9 cellular contexts compared by ENCODE assay signal in genomic region chr15:92958105-92958504, GRCh38. TPM values are rescaled to one million over a fixed set of nuclear protein-coding genes. Genes with fewer than 3 reads are reported as not detected.
DNase-seq lines count a peak whose midpoint lies in the region; ATAC-seq and TF ChIP-seq lines count a peak whose summit lies in the region.
"Had no signal": no experiment of that assay in that cellular context is flagged by ENCODE, and none has a peak within 500 bp of the region (broad histone marks: within the 10 kb centered on the region; RNA-seq: fewer than 3 reads in every experiment).

No MANE protein-coding gene starts in this region.

- H3K9me3 Mint-ChIP-seq in mesothelial cell of epicardium: peaks cover 11% of the 10 kb centered on the region

- H3K4me3 ChIP-seq in HAP-1: no peak overlapping the region

- ATAC-seq in sciatic nerve (no peak), GM21447 (IDR thresholded peaks at IDR 0.05; ENCODE audit: unreplicated experiment) (no peak)

- peaks cover 77% of the 10 kb centered on the region for H3K36me3 ChIP-seq in HAP-1 (replicated peaks)

- H3K9me3 ChIP-seq in HAP-1: no peaks in the 10 kb centered on the region

- H3K27me3 ChIP-seq in HAP-1 (ENCODE audit: low read depth): no peaks in the 10 kb centered on the region

- no peak for TF ChIP-seq CTCF in mesothelial cell of epicardium (IDR thresholded peaks at IDR 0.05; ENCODE audit: unreplicated experiment)

- peak overlapping the region; percentile 69 for H3K27ac Mint-ChIP-seq in mesothelial cell of epicardium

- no peaks in the 10 kb centered on the region for H3K27me3 Mint-ChIP-seq in mesothelial cell of epicardium (ENCODE audit: low read depth)

- peak; percentile 19 to 58 for DNase-seq in activated CD8-positive, alpha-beta memory T cell treated with anti-CD3 and anti-CD28 coated beads for 4 hours (ENCODE audit: low read depth in 2 of 2)
- no peak for DNase-seq in activated CD8-positive, alpha-beta memory T cell treated with anti-CD3 and anti-CD28 coated beads, Interleukin-2, amount 50 U/mL, for 48 hours
- DNase-seq in activated T-helper 9 cell treated with anti-CD3 and anti-CD28 coated beads, Interleukin-2, amount 50 U/mL, for 16 hours (ENCODE audit: low read depth): peak; percentile 35
- no peak for DNase-seq in mesothelial cell of epicardium (ENCODE audit: low spot score in 2 of 2, unreplicated experiment in 2 of 2)
- peak; percentile 7 to 62 for DNase-seq in stimulated activated CD8-positive, alpha-beta memory T cell treated with anti-CD3 and anti-CD28 coated beads, Interleukin-7, amount 100 ng/mL, for 48 hours (ENCODE audit: extremely low read depth in 1 of 2, low read depth in 1 of 2)
- DNase-seq in HAP-1 (ENCODE audit: low spot score in 2 of 2): no peak
- no peak for DNase-seq in sciatic nerve (ENCODE audit: low spot score)
- DNase-seq: SW 1271 had no signal

- no peaks in the 10 kb centered on the region for H3K4me1 Mint-ChIP-seq in mesothelial cell of epicardium

- intact Hi-C loops in sciatic nerve (cut with DNase I): no loop called here

- in situ Hi-C loops in HAP-1 (cut with MboI; ENCODE audit: low sequenced_read_pairs): no loop called here

- H3K4me3 Mint-ChIP-seq in mesothelial cell of epicardium: no peak overlapping the region

- no peaks in the 10 kb centered on the region for H3K4me1 ChIP-seq in HAP-1

- H3K36me3 Mint-ChIP-seq in mesothelial cell of epicardium: peaks cover 69% of the 10 kb centered on the region

RNA-seq across cellular contexts. Expression of gene CHD2, which starts 58.0 kb away (rescaled TPM):
- total RNA-seq in mesothelial cell of epicardium (178 to 183 TPM (median 180 TPM) in 3 replicates), sciatic nerve (167 TPM)

Comparison
In these comparisons a context has a peak if more than half of its experiments do, and no peak if none do; other contexts are left out.
1. DNase-seq: peak in activated CD8-positive, alpha-beta memory T cell treated with anti-CD3 and anti-CD28 coated beads for 4 hours (2 of 2), activated T-helper 9 cell treated with anti-CD3 and anti-CD28 coated beads, Interleukin-2, amount 50 U/mL, for 16 hours (single experiment) and stimulated activated CD8-positive, alpha-beta memory T cell treated with anti-CD3 and anti-CD28 coated beads, Interleukin-7, amount 100 ng/mL, for 48 hours (2 of 2); none in activated CD8-positive, alpha-beta memory T cell treated with anti-CD3 and anti-CD28 coated beads, Interleukin-2, amount 50 U/mL, for 48 hours (single experiment), mesothelial cell of epicardium (0 of 2), HAP-1 (0 of 2) and sciatic nerve (single experiment).